ENCODE assay signal across 18 cellular contexts in the genomic region with DNA sequence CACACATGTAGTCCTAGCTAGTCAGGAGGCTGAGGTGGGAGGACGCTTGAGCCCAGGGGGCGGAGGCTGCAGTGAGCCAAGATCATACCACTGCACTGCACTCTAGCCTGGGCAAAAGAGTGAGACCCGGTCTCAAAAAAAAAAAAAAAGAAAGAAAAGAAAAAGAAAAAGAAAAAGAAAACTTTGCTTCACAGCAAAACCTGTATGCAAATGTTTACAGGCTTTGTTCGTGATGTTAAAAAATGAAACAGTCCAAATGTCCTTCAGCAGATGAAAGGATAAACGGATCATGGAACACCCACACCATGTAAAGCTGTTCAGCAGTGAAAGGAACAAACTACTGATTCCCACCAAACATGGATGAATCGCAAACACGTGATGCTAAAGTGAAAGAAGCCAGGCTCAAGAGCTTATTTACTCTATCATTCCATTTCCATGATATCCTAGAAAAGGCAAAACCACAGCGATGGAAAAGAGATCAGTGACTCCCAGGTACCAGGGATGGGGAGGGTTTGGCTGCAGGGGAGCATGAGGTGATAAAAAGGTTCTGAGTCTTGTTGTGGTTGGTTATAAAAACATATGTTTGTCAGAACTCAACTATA. TPM values are rescaled to one million over a fixed set of nuclear protein-coding genes. Genes with fewer than 3 reads are reported as not detected.
DNase-seq lines count a peak whose midpoint lies in the region; ATAC-seq and TF ChIP-seq lines count a peak whose summit lies in the region.
"Had no signal": no experiment of that assay in that cellular context is flagged by ENCODE, and none has a peak within 500 bp of the region (broad histone marks: within the 10 kb centered on the region; RNA-seq: fewer than 3 reads in every experiment).

No MANE protein-coding gene starts in this region.

- H3K4me3 ChIP-seq in muscle layer of colon (ENCODE audit: low read depth in 1 of 2, low read length in 2 of 2), result no peak overlapping the region
- H3K4me3 ChIP-seq: thoracic aorta had no signal

- H3K36me3 ChIP-seq in muscle layer of colon (ENCODE audit: insufficient read depth, low read length), result no peaks in the 10 kb centered on the region
- H3K36me3 ChIP-seq: neutrophil, thoracic aorta had no signal

- no peak for TF ChIP-seq CTCF in GM13976 (IDR thresholded peaks at IDR 0.05; ENCODE audit: borderline replicate concordance, control extremely low read depth, extremely low read depth, insufficient read depth, missing control alignments)

- DNase-seq in AG08396 (ENCODE audit: low spot score) (peak; percentile 41), M059J (ENCODE audit: low read depth) (peak; percentile 81), dedifferentiated amniotic fluid mesenchymal stem cell (ENCODE audit: extremely low spot score) (peak; percentile 60), posterior cingulate gyrus (no peak), NCI-H526 (lab: John Stamatoyannopoulos, UW) (no peak), GM13976 (ENCODE audit: low spot score) (no peak)
- DNase-seq: activated CD4-positive, alpha-beta T cell treated with anti-CD3 and anti-CD28 coated beads for 36 hours; activated naive CD8-positive, alpha-beta T cell treated with anti-CD3 and anti-CD28 coated beads, Interleukin-2, amount 10 ng/mL, durations not matched to agents 7 days and 5 days; activated T-cell treated with anti-CD3 and anti-CD28 coated beads, Interleukin-2, amount 50 U/mL, for 1 hour; DMS153; mesendoderm; NCI-H1105 treated with DMSO at 0.1 percent for 48 hours; NCI-H524; T-helper 2 cell had no signal

- peaks cover 17% of the 10 kb centered on the region for H3K4me1 ChIP-seq in muscle layer of colon (ENCODE audit: insufficient read depth, low read length)

- no peaks in the 10 kb centered on the region for H3K27me3 ChIP-seq in muscle layer of colon (ENCODE audit: control insufficient read depth in 1 of 2, insufficient read depth in 2 of 2, low read length in 2 of 2)
- H3K27me3 ChIP-seq: neutrophil had no signal

- ATAC-seq in HG03439 (IDR thresholded peaks at IDR 0.05; ENCODE audit: unreplicated experiment), result no peak
- ATAC-seq: activated CD4-positive, alpha-beta T cell treated with anti-CD3 and anti-CD28 coated beads for 36 hours had no signal

- intact Hi-C loops in posterior cingulate gyrus (cut with DNase I), result loop anchor here (10.0 kb wide), 1 partner anchor 222 kb away; the partner anchor contains the start of gene TYSND1

- peak overlapping the region; percentile 8 for H3K27ac ChIP-seq in muscle layer of colon (ENCODE audit: low read depth, low read length)
- H3K27ac ChIP-seq: neutrophil, thoracic aorta had no signal

- no peak overlapping the region for H3K9ac ChIP-seq in muscle layer of colon (ENCODE audit: low read length)

- no peaks in the 10 kb centered on the region for H3K9me3 ChIP-seq in muscle layer of colon (ENCODE audit: low read length)
- H3K9me3 ChIP-seq: neutrophil, thoracic aorta had no signal

- in situ Hi-C loops in GM13976 (cut with MboI; ENCODE audit: low sequenced_read_pairs, unreplicated experiment), result no loop called here

RNA-seq across cellular contexts. Expression of gene LRRC20, which starts 15.1 kb away (rescaled TPM):
- 17.8 and 21.4 TPM in 2 replicates for total RNA-seq in M059J (2014; rRNA removed; shearing (Covaris generic))

RNA-seq across cellular contexts. Expression of gene EIF4EBP2, which starts 36.6 kb away (rescaled TPM):
- 33.9 and 46.0 TPM in 2 replicates for total RNA-seq in M059J (2014; rRNA removed; shearing (Covaris generic))

Comparison
In these comparisons a context has a peak if more than half of its experiments do, and no peak if none do; other contexts are left out.
1. DNase-seq: peak in AG08396 (single experiment), M059J (single experiment) and dedifferentiated amniotic fluid mesenchymal stem cell (single experiment); none in posterior cingulate gyrus (0 of 10), NCI-H526 (0 of 2) and GM13976 (single experiment).